8 cellular contexts compared by ENCODE assay signal in the genomic region with DNA sequence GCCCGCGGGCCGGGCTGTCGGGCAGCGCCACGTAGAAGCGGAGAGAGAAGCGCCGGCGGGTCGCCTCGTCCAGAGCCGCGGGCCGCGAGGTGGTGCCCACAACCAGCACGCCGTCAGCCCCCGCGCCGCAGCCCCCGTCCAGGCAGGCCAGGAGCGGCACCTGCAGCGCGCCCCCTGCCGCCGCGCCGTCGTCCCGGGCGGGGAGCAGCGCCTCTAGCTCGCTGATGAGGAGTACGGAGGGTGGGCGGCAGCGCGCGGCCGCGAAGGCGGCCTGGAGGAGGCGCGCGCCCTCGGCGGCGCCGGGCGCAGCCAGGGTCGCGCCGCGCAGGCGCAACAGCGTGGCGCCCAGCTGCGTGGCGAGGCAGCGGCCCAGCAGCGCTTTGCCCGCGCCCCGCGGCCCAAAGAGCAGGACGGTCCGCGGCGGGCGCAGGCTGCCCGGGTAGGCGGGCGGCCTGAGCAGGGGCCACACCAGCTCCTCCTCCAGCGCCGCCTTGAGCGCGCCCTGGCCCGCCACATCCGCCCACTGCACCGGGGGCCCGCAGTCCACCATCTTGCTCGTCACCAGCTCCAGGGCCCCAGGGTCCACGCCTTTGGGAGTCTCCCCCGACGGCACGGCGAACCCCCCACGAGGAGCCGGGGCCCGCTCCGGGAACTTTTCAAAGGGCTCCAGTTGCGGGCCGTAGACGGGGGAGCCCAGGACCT. TPM values are rescaled to one million over a fixed set of nuclear protein-coding genes. Genes with fewer than 3 reads are reported as not detected.
DNase-seq lines count a peak whose midpoint lies in the region; TF ChIP-seq lines count a peak whose summit lies in the region.

No MANE protein-coding gene starts in this region.

- no peak overlapping the region for H3K27ac ChIP-seq in HL-60 (replicated peaks)
- H3K27ac ChIP-seq in urinary bladder (ENCODE audit: low read depth): no peak overlapping the region

- WGBS in urinary bladder: 46% methylated on average over 94 of the region's 94 CpGs

- no peaks in the 10 kb centered on the region for H3K36me3 ChIP-seq in urinary bladder (ENCODE audit: insufficient read depth)

- H3K27me3 ChIP-seq in HL-60 (ENCODE audit: insufficient read depth, poor library complexity, severe bottlenecking): peaks cover 56% of the 10 kb centered on the region

- TF ChIP-seq CTCF in HL-60 (IDR thresholded peaks at IDR 0.05; ENCODE audit: insufficient read depth, low read length): no peak

- DNase-seq in AG08395 (ENCODE audit: low spot score) (peak; percentile 71), HL-60 (ENCODE audit: low read depth in 1 of 2, low spot score in 1 of 2) (peak; percentile 4 to 28), NOMO-1 treated with dmso at 0.1 percent for 144 hours (lab: John Stamatoyannopoulos, UW; ENCODE audit: unreplicated experiment) (peak; percentile 78), activated T-helper 1 cell treated with Interleukin-2 at 50 U/mL for 16 hours (ENCODE audit: low read depth) (peak; percentile 69), germinal center (ENCODE audit: low spot score) (peak; percentile 85), putamen (ENCODE audit: low spot score) (peak; percentile 78), LoVo (ENCODE audit: low spot score) (no peak)

- H3K4me3 ChIP-seq in HL-60 (replicated peaks; ENCODE audit: insufficient read depth, low read length) (peak overlapping the region; percentile 17), urinary bladder (ENCODE audit: low read depth, low read length) (peak overlapping the region; percentile 41)

- H3K4me1 ChIP-seq in urinary bladder (ENCODE audit: insufficient read depth): no peaks in the 10 kb centered on the region

RNA-seq across cellular contexts. Expression of gene FIGNL2, which starts 27.6 kb away (rescaled TPM):
- total RNA-seq in urinary bladder: 0.53 TPM
- 0.33 TPM for polyA plus RNA-seq in urinary bladder
